10 cellular contexts compared by ENCODE assay signal in genomic region chr16:24580665-24581064, GRCh38. TPM values are rescaled to one million over a fixed set of nuclear protein-coding genes. Genes with fewer than 3 reads are reported as not detected.
DNase-seq lines count a peak whose midpoint lies in the region; ATAC-seq and TF ChIP-seq lines count a peak whose summit lies in the region.
"Had no signal": no experiment of that assay in that cellular context is flagged by ENCODE, and none has a peak within 500 bp of the region (broad histone marks: within the 10 kb centered on the region; RNA-seq: fewer than 3 reads in every experiment).

No MANE protein-coding gene starts in this region.

- no peaks in the 10 kb centered on the region for H3K79me2 ChIP-seq in DOHH2 (ENCODE audit: control insufficient read depth, low read length)
- H3K79me2 ChIP-seq in osteoblast (ENCODE audit: insufficient read depth, low read length), result no peaks in the 10 kb centered on the region

- H3K27ac ChIP-seq in DOHH2 (ENCODE audit: low read depth, low read length) (no peak overlapping the region), osteoblast (ENCODE audit: low read depth, low read length) (no peak overlapping the region)

- H2AFZ ChIP-seq in osteoblast (ENCODE audit: low read length), result peak overlapping the region; percentile 69

- H3K4me1 ChIP-seq in DOHH2 (ENCODE audit: control insufficient read depth, low read length), result no peaks in the 10 kb centered on the region
- peaks cover 3% of the 10 kb centered on the region for H3K4me1 ChIP-seq in osteoblast (ENCODE audit: insufficient read depth, low read length)

- H4K20me1 ChIP-seq in DOHH2 (ENCODE audit: control insufficient read depth, insufficient read depth, low read depth, low read length) (no peaks in the 10 kb centered on the region), osteoblast (ENCODE audit: insufficient read depth, low read length) (no peaks in the 10 kb centered on the region)

- H3K27me3 ChIP-seq in DOHH2 (ENCODE audit: control insufficient read depth, low read length) (no peaks in the 10 kb centered on the region), osteoblast (ENCODE audit: insufficient read depth, low read length) (no peaks in the 10 kb centered on the region)

- H3K4me3 ChIP-seq in DOHH2 (ENCODE audit: low read length), result no peak overlapping the region
- H3K4me3 ChIP-seq in choroid plexus epithelial cell (ENCODE audit: low read depth, low read length), result no peak overlapping the region
- no peak overlapping the region for H3K4me3 ChIP-seq in osteoblast (ENCODE audit: insufficient read depth, low read length)

- ATAC-seq in GM21786 (IDR thresholded peaks at IDR 0.05; ENCODE audit: unreplicated experiment) (no peak), HG02798 (IDR thresholded peaks at IDR 0.05; ENCODE audit: poor library complexity, unreplicated experiment) (no peak), GM21381 (IDR thresholded peaks at IDR 0.05; ENCODE audit: unreplicated experiment) (no peak)

- no peak overlapping the region for H3K4me2 ChIP-seq in DOHH2 (ENCODE audit: low read length)
- H3K4me2 ChIP-seq in osteoblast (ENCODE audit: insufficient read depth, low read length), result peak overlapping the region; percentile 30

- H3K36me3 ChIP-seq in DOHH2 (ENCODE audit: control insufficient read depth, low read length), result no peaks in the 10 kb centered on the region
- H3K36me3 ChIP-seq in osteoblast (ENCODE audit: insufficient read depth, low read length), result no peaks in the 10 kb centered on the region

- no peaks in the 10 kb centered on the region for H3K9me2 ChIP-seq in DOHH2 (replicated peaks; ENCODE audit: control insufficient read depth, low read length)

- H3K9me3 ChIP-seq in DOHH2 (ENCODE audit: control insufficient read depth, insufficient read depth, low read length) (no peaks in the 10 kb centered on the region), osteoblast (ENCODE audit: low read depth, low read length) (no peaks in the 10 kb centered on the region)

- H3F3A ChIP-seq in DOHH2 (ENCODE audit: control insufficient read depth, insufficient read depth), result no peaks in the 10 kb centered on the region

- peak; percentile 36 for TF ChIP-seq CTCF in DOHH2 (IDR thresholded peaks at IDR 0.05; ENCODE audit: low read depth, low read length, poor library complexity, severe bottlenecking)
- TF ChIP-seq CTCF in choroid plexus epithelial cell (conservative IDR thresholded peaks at IDR 0.05; ENCODE audit: low read depth, low read length), result peak; percentile 58
- peak; percentile 60 for TF ChIP-seq CTCF in osteoblast (IDR thresholded peaks at IDR 0.05; ENCODE audit: extremely low read depth, low read depth, low read length)

- peak; percentile 20 for DNase-seq in NCI-H1694 (lab: John Stamatoyannopoulos, UW)
- peak; percentile 75 for DNase-seq in choroid plexus epithelial cell (ENCODE audit: low read depth)
- peak; percentile 80 for DNase-seq in osteoblast (ENCODE audit: insufficient read length, low spot score, missing footprints)
- DNase-seq in NCI-H526 (lab: John Stamatoyannopoulos, UW), result no peak
- DNase-seq: cerebellar nuclear complex, NCI-H1048 had no signal

RNA-seq across cellular contexts. Expression of gene RBBP6, which starts 41.3 kb away (rescaled TPM):
- total RNA-seq in osteoblast, result 26.5 and 31.5 TPM in 2 replicates

Comparison
In these comparisons a context has a peak if more than half of its experiments do, and no peak if none do; other contexts are left out.
1. DNase-seq: peak in NCI-H1694 (single experiment), choroid plexus epithelial cell (single experiment) and osteoblast (single experiment); none in NCI-H526 (0 of 2).
2. Peak in every context shown above with its lines, with median percentiles within 50 percentile points of each other: CTCF ChIP-seq.